16 cellular contexts compared by ENCODE assay signal in genomic region chr4:38180456-38180855, GRCh38.
DNase-seq lines count a peak whose midpoint lies in the region; ATAC-seq, FAIRE-seq and TF ChIP-seq lines count a peak whose summit lies in the region.
"Had no signal": no experiment of that assay in that cellular context is flagged by ENCODE, and none has a peak within 500 bp of the region (broad histone marks: within the 10 kb centered on the region; RNA-seq: fewer than 3 reads in every experiment).

No MANE protein-coding gene starts in this region.

- no peak overlapping the region for H3K4me3 ChIP-seq in GM12878
- H3K4me3 ChIP-seq: psoas muscle, tibial artery had no signal

- no peak overlapping the region for H3K27ac ChIP-seq in GM12878 (ENCODE audit: control insufficient read depth, insufficient read depth)
- H3K27ac ChIP-seq: psoas muscle, tibial artery had no signal

- CTCF ChIA-PET in Calu3 (lab: Charles Lee) (interaction anchor here (0.5 to 2.4 kb wide), 17 partner anchors 102 to 1562 kb away, joined by 3 to 24 read pairs (median 5); partner anchors contain the start of gene TLR10), GM12878 (lab: Yijun Ruan, JAX) (interaction anchor here (0.6 to 10.6 kb wide), 57 partner anchors 9 to 721 kb away, joined by 3 to 225 read pairs (median 4); partner anchors contain the start of genes TLR1 and TLR10)

- in situ Hi-C loops in GM12878 (cut with MboI), result loop anchor here (5.0 kb wide), 3 partner anchors 137 to 552 kb away; no protein-coding TSS in a partner anchor

- ATAC-seq in GM12878 (no peak), left colon (peak; percentile 11), GM21367 (IDR thresholded peaks at IDR 0.05; ENCODE audit: unreplicated experiment) (no peak), HG03442 (IDR thresholded peaks at IDR 0.05; ENCODE audit: unreplicated experiment) (no peak)

- TF ChIP-seq CTCF in Calu3 (IDR thresholded peaks at IDR 0.05; ENCODE audit: unreplicated experiment) (no peak), GM12878 (IDR thresholded peaks at IDR 0.05 in 2 of 3, conservative IDR thresholded peaks at IDR 0.05 in 1 of 3; ENCODE audit: control insufficient read depth in 2 of 3, extremely low read depth in 1 of 3, insufficient read depth in 1 of 3, low read depth in 3 of 3, low read length in 3 of 3) (no peak)

- TF ChIP-seq RAD21 in GM12878 (IDR thresholded peaks at IDR 0.05; ENCODE audit: insufficient read depth, low read depth, low read length), result peak; percentile 21; the same call in 1 of the 2 replicates

- no peak overlapping the region for H3K4me2 ChIP-seq in GM12878 (ENCODE audit: control insufficient read depth, insufficient read depth)

- BruUV-seq in Calu3 (replicated peaks; lab: Mats Ljungman, UMichigan) (no TSS peak), GM12878 (replicated peaks; lab: Mats Ljungman, UMichigan) (no TSS peak)

- H3K27me3 Mint-ChIP-seq in Calu3 (ENCODE audit: unreplicated experiment), result no peaks in the 10 kb centered on the region

- TF ChIP-seq EP300 in GM12878 (IDR thresholded peaks at IDR 0.05; ENCODE audit: borderline replicate concordance in 1 of 2, control insufficient read depth in 1 of 2, low read depth in 2 of 2, low read length in 2 of 2), result no peak

- DNase-seq in Calu3 (peak; percentile 19), M059J (ENCODE audit: low read depth) (peak; percentile 69), GM12878 (ENCODE audit: low read depth, low spot score) (no peak), left colon (no peak), DMS79 treated with DMSO at 0.1 percent for 48 hours (lab: John Stamatoyannopoulos, UW) (no peak), HuH-7 (ENCODE audit: low spot score) (no peak)
- DNase-seq: activated CD4-positive, alpha-beta T cell treated with anti-CD3 and anti-CD28 coated beads, Interleukin-2, amount 10 ng/mL, durations not matched to agents 7 days and 5 days; amniotic stem cell; islet precursor cell; NCI-H526 treated with DMSO at 0.1 percent for 48 hours; psoas muscle; T1000; tibial artery had no signal

- H3K36me3 ChIP-seq in GM12878 (ENCODE audit: control insufficient read depth in 2 of 2, insufficient read depth in 2 of 2, low read length in 1 of 2), result no peaks in the 10 kb centered on the region
- H3K36me3 ChIP-seq: tibial artery had no signal

- intact Hi-C loops in Calu3 (cut with micrococcal nuclease; ENCODE audit: unreplicated experiment) (loop anchor here (1.0 to 5.0 kb wide), 5 partner anchors 130 to 551 kb away; no protein-coding TSS in a partner anchor), GM12878 (cut with micrococcal nuclease; ENCODE audit: unreplicated experiment) (no loop called here), left colon (cut with DNase I, micrococcal nuclease) (loop anchor here in 1 of 2 donors (2.0 to 10.0 kb wide), 3 partner anchors 134 to 550 kb away; no protein-coding TSS in a partner anchor)

- TF ChIP-seq POLR2A in GM12878 (IDR thresholded peaks at IDR 0.05; ENCODE audit: low read depth, low read length), result no peak

- peak overlapping the region; percentile 88 for H3K27ac Mint-ChIP-seq in Calu3 (ENCODE audit: unreplicated experiment)
- H3K27ac Mint-ChIP-seq: activated T-helper 1 cell treated with anti-CD3 and anti-CD28 coated beads, Interleukin-12 subunit alpha, Interleukin-12 subunit beta, Interleukin-2, Interleukin-4 antibody, amounts not matched to agents 30 ng/mL and 10 ng/mL and 1 ng/mL, durations not matched to agents 14 hours and 24 hours and 36 hours had no signal

- H3K4me3 Mint-ChIP-seq in Calu3 (ENCODE audit: low read depth, unreplicated experiment), result no peak overlapping the region
- H3K4me3 Mint-ChIP-seq: activated CD4-positive, alpha-beta T cell treated with anti-CD3 and anti-CD28 coated beads, Interleukin-2, amount 10 ng/mL, durations not matched to agents 7 days and 5 days; activated T-helper 1 cell treated with anti-CD3 and anti-CD28 coated beads, Interleukin-12 subunit alpha, Interleukin-12 subunit beta, Interleukin-2, Interleukin-4 antibody, amounts not matched to agents 30 ng/mL and 10 ng/mL and 1 ng/mL, durations not matched to agents 14 hours and 24 hours and 36 hours had no signal

- no peak for FAIRE-seq in GM12878 (lab: Jason Lieb, UNC)

- H3K9me3 Mint-ChIP-seq in Calu3 (ENCODE audit: low read depth, unreplicated experiment), result no peaks in the 10 kb centered on the region
- H3K9me3 Mint-ChIP-seq: activated CD4-positive, alpha-beta T cell treated with anti-CD3 and anti-CD28 coated beads, Interleukin-2, amount 10 ng/mL, durations not matched to agents 7 days and 5 days; activated T-helper 1 cell treated with anti-CD3 and anti-CD28 coated beads, Interleukin-12 subunit alpha, Interleukin-12 subunit beta, Interleukin-2, Interleukin-4 antibody, amounts not matched to agents 30 ng/mL and 10 ng/mL and 1 ng/mL, durations not matched to agents 14 hours and 24 hours and 36 hours had no signal

- no peak overlapping the region for H2AFZ ChIP-seq in GM12878 (ENCODE audit: control insufficient read depth, low read depth, low read length)

- H3K27me3 ChIP-seq in GM12878 (replicated peaks in 1 of 2; ENCODE audit: control insufficient read depth in 2 of 2, insufficient read depth in 2 of 2, low read length in 1 of 2), result no peaks in the 10 kb centered on the region
- H3K27me3 ChIP-seq: tibial artery had no signal

- 41% methylated on average over 2 of the region's 2 CpGs for WGBS in GM12878 (ENCODE audit: insufficient coverage, insufficient replicate concordance, low lambda C conversion rate, missing lambda C conversion rate)

- SMC1A ChIA-PET in GM12878 (lab: Charles Lee; ENCODE audit: uncharacterized antibody, unreplicated experiment), result interaction anchor here (0.7 to 9.0 kb wide), 54 partner anchors 9 to 723 kb away, joined by 3 to 268 read pairs (median 5); partner anchors contain the start of genes TLR1, TLR10 and TLR6

- H3K9me3 ChIP-seq in GM12878 (replicated peaks; ENCODE audit: control insufficient read depth, insufficient read depth, low read length), result no peaks in the 10 kb centered on the region
- H3K9me3 ChIP-seq: psoas muscle, tibial artery had no signal

- POLR2A ChIA-PET in GM12878 (lab: Charles Lee), result interaction anchor here (0.6 to 3.4 kb wide), 3 partner anchors 9 to 550 kb away, joined by 4 to 20 read pairs (median 5); no protein-coding TSS in a partner anchor

- H3K36me3 Mint-ChIP-seq in Calu3 (ENCODE audit: insufficient read depth, unreplicated experiment), result no peaks in the 10 kb centered on the region

- RAD21 ChIA-PET in GM12878 (lab: Charles Lee; ENCODE audit: unreplicated experiment), result interaction anchor here (0.7 to 10.9 kb wide), 31 partner anchors 11 to 955 kb away, joined by 3 to 208 read pairs (median 5); partner anchors contain the start of gene TLR10

- peaks cover 34% of the 10 kb centered on the region for H3K4me1 ChIP-seq in GM12878 (ENCODE audit: control insufficient read depth, insufficient read depth, low read length)

- H3K4me1 Mint-ChIP-seq in Calu3 (ENCODE audit: low read depth, unreplicated experiment), result peaks cover 28% of the 10 kb centered on the region

- no peak overlapping the region for H3K9ac ChIP-seq in GM12878 (ENCODE audit: control insufficient read depth, insufficient read depth, low read length)

- H3K79me2 ChIP-seq in GM12878 (ENCODE audit: control insufficient read depth, insufficient read depth, low read length), result no peaks in the 10 kb centered on the region

- no peaks in the 10 kb centered on the region for H4K20me1 ChIP-seq in GM12878 (ENCODE audit: control insufficient read depth, insufficient read depth)

TF ChIP-seq in GM12878, 131 proteins besides CTCF, POLR2A, EP300 and RAD21 (continues in another document):
- TF ChIP-seq SMAD1 (IDR thresholded peaks at IDR 0.05; ENCODE audit: low read depth, partially characterized antibody), result no peak
- no peak for TF ChIP-seq NFIC (IDR thresholded peaks at IDR 0.05; ENCODE audit: low read depth, low read length)
- TF ChIP-seq MTA2 (IDR thresholded peaks at IDR 0.05; ENCODE audit: low read depth), result no peak
- no peak for TF ChIP-seq YY1 (IDR thresholded peaks at IDR 0.05; ENCODE audit: low read depth, low read length)
- TF ChIP-seq ELK1 (IDR thresholded peaks at IDR 0.05; ENCODE audit: low read depth, low read length), result no peak
- no peak for TF ChIP-seq E4F1 (IDR thresholded peaks at IDR 0.05; ENCODE audit: borderline replicate concordance, partially characterized antibody)
- TF ChIP-seq IRF3 (IDR thresholded peaks at IDR 0.05), result no peak
- TF ChIP-seq WRNIP1 (IDR thresholded peaks at IDR 0.05; ENCODE audit: borderline replicate concordance, low read depth, low read length), result no peak

Comparison
In these comparisons a context has a peak if more than half of its experiments do, and no peak if none do; other contexts are left out.
1. DNase-seq: peak in Calu3 (single experiment) and M059J (single experiment); none in GM12878 (single experiment), left colon (0 of 2), DMS79 treated with DMSO at 0.1 percent for 48 hours (single experiment) and HuH-7 (single experiment).